In the genomic region with DNA sequence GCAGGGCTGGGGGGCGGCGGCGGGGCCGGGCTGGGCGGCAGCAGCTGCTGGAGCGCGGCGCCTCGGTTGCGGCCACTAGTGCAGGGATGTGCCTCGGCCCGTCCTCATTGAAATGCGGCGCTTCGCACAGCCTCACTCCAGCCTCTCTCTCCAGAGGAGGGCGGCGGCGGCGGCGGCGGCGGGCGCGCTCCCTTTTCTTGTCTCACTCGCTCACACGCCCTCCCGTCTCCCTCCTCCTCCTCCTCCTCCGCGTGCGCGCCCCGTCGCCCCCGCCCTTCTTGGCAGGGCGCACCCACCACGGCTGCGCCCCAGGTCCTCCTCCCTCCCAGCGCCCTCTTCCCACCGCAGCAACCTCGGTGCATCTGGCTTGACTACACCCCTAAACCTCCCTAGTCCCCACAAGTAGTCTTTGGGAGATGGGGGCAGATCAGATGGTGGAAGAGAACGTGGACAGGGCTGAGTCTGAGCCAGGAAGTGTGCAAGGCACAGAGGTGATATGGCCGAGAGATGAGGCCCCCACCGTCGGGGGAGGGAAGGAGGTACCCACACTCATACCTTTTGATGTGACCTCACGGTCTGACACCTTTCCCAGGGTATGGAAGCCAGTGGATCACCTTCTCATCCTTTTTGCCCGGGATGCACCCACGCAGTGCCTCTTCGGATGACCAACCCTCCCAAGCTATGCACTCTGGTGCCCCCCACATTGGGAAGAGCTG, we compare ENCODE assay signal across 8 cellular contexts. TPM values are rescaled to one million over a fixed set of nuclear protein-coding genes. Genes with fewer than 3 reads are reported as not detected.
DNase-seq lines count a peak whose midpoint lies in the region; ATAC-seq, FAIRE-seq and TF ChIP-seq lines count a peak whose summit lies in the region.

A gene (minus strand): TSS at position 168 of the 716 bp plus-strand sequence.

- H3K4me3 ChIP-seq in KMS-11 (IDR thresholded peaks at IDR 0.05; ENCODE audit: insufficient read depth, low read depth, low read length) (no peak within 1 kb of the TSS), adipocyte (ENCODE audit: low read length) (peak within 1 kb of the TSS; percentile 81), left ventricle myocardium inferior (peak within 1 kb of the TSS; percentile 69), retinal pigment epithelial cell (ENCODE audit: low read length) (peak within 1 kb of the TSS; percentile 47)
- no peak within 1 kb of the TSS for H3K4me3 ChIP-seq in effector memory CD4-positive, alpha-beta T cell (ENCODE audit: insufficient read depth, low read depth, low read length, poor library complexity, severe bottlenecking)

- H3K36me3 ChIP-seq in KMS-11 (ENCODE audit: insufficient read depth) (no peaks in the 10 kb centered on the region), adipocyte (ENCODE audit: control insufficient read depth, insufficient read depth, low read length, severe bottlenecking) (no peaks in the 10 kb centered on the region), left ventricle myocardium inferior (no peaks in the 10 kb centered on the region)
- no peaks in the 10 kb centered on the region for H3K36me3 ChIP-seq in effector memory CD4-positive, alpha-beta T cell (ENCODE audit: control insufficient read depth, insufficient read depth, low read length)

- H2AFZ ChIP-seq in KMS-11 (ENCODE audit: low read depth) = peak within 1 kb of the TSS; percentile 61

- H3K9me3 ChIP-seq in adipocyte (ENCODE audit: control insufficient read depth, low read length) = no peaks in the 10 kb centered on the region
- H3K9me3 ChIP-seq in left ventricle myocardium inferior (replicated peaks) = no peaks in the 10 kb centered on the region
- no peaks in the 10 kb centered on the region for H3K9me3 ChIP-seq in effector memory CD4-positive, alpha-beta T cell (ENCODE audit: control insufficient read depth, low read length)

- no peaks in the 10 kb centered on the region for H3K4me1 ChIP-seq in KMS-11 (ENCODE audit: low read depth, poor library complexity, severe bottlenecking)
- peaks cover 26% of the 10 kb centered on the region for H3K4me1 ChIP-seq in adipocyte (ENCODE audit: control insufficient read depth, insufficient read depth, low read length)
- peaks cover 29% of the 10 kb centered on the region for H3K4me1 ChIP-seq in left ventricle myocardium inferior
- no peaks in the 10 kb centered on the region for H3K4me1 ChIP-seq in effector memory CD4-positive, alpha-beta T cell (ENCODE audit: control insufficient read depth, insufficient read depth, low read length, poor library complexity, severe bottlenecking)

- intact Hi-C loops in left ventricle myocardium inferior (cut with micrococcal nuclease) = no loop called here

- no peak for ATAC-seq in GM18867 (IDR thresholded peaks at IDR 0.05; ENCODE audit: unreplicated experiment)

- DNase-seq in adipocyte (ENCODE audit: low read depth) (peak; percentile 79), left ventricle myocardium inferior (peak; percentile 80), retinal pigment epithelial cell (ENCODE audit: low read depth) (no peak), GM19239 (ENCODE audit: insufficient read length, low spot score) (no peak)
- DNase-seq in stimulated activated CD8-positive, alpha-beta memory T cell treated with anti-CD3 and anti-CD28 coated beads, Interleukin-4, amount 100 ng/mL, for 48 hours = no peak
- no peak for DNase-seq in effector memory CD4-positive, alpha-beta T cell

- FAIRE-seq in GM19239 (lab: Jason Lieb, UNC) = no peak

- H3K79me2 ChIP-seq in KMS-11 (ENCODE audit: insufficient read depth, low read depth) = no peaks in the 10 kb centered on the region

- H4K20me1 ChIP-seq in KMS-11 (ENCODE audit: insufficient read depth) = no peaks in the 10 kb centered on the region

- H3K4me2 ChIP-seq in KMS-11 = no peak within 1 kb of the TSS; the same call in 1 of the 2 replicates

- H3K9ac ChIP-seq in KMS-11 (no peak within 1 kb of the TSS), adipocyte (ENCODE audit: low read length) (peak within 1 kb of the TSS; percentile 80)

- H3K27me3 ChIP-seq in KMS-11 (ENCODE audit: insufficient read depth, low read depth) (no peaks in the 10 kb centered on the region), adipocyte (replicated peaks; ENCODE audit: control insufficient read depth, insufficient read depth, low read length) (no peaks in the 10 kb centered on the region), left ventricle myocardium inferior (ENCODE audit: low read depth) (peaks cover 40% of the 10 kb centered on the region)
- peaks cover 3% of the 10 kb centered on the region for H3K27me3 ChIP-seq in effector memory CD4-positive, alpha-beta T cell (replicated peaks; ENCODE audit: control insufficient read depth, insufficient read depth, low read length, poor library complexity, severe bottlenecking)

- H3K27ac ChIP-seq in KMS-11 (no peak within 1 kb of the TSS), left ventricle myocardium inferior (replicated peaks) (peak within 1 kb of the TSS; percentile 75)
- H3K27ac ChIP-seq in effector memory CD4-positive, alpha-beta T cell (ENCODE audit: insufficient read depth, low read length, poor library complexity, severe bottlenecking) = no peak within 1 kb of the TSS

- TF ChIP-seq CTCF in KMS-11 (conservative IDR thresholded peaks at IDR 0.05; ENCODE audit: low read depth, low read length) (no peak), left ventricle myocardium inferior (IDR thresholded peaks at IDR 0.05; ENCODE audit: borderline replicate concordance) (no peak), retinal pigment epithelial cell (conservative IDR thresholded peaks at IDR 0.05; ENCODE audit: low read depth, low read length) (no peak)

RNA-seq across cellular contexts. Expression of the gene that starts here (rescaled TPM):
- 8.4 TPM for total RNA-seq in left ventricle myocardium inferior

Comparison
In these comparisons a context has a peak if more than half of its experiments do, and no peak if none do; other contexts are left out.
1. H3K4me3 ChIP-seq: peak in adipocyte (single experiment), left ventricle myocardium inferior (single experiment) and retinal pigment epithelial cell (single experiment); none in KMS-11 (single experiment) and effector memory CD4-positive, alpha-beta T cell (single experiment).
2. DNase-seq: peak in adipocyte (single experiment) and left ventricle myocardium inferior (single experiment); none in retinal pigment epithelial cell (single experiment), stimulated activated CD8-positive, alpha-beta memory T cell treated with anti-CD3 and anti-CD28 coated beads, Interleukin-4, amount 100 ng/mL, for 48 hours (single experiment), effector memory CD4-positive, alpha-beta T cell (0 of 3) and GM19239 (single experiment).